In genomic region chr2:207352978-207353377, GRCh38 we compare ENCODE assay signal across 9 cellular contexts.
DNase-seq lines count a peak whose midpoint lies in the region; ATAC-seq, FAIRE-seq and TF ChIP-seq lines count a peak whose summit lies in the region.
"Had no signal": no experiment of that assay in that cellular context is flagged by ENCODE, and none has a peak within 500 bp of the region (broad histone marks: within the 10 kb centered on the region; RNA-seq: fewer than 3 reads in every experiment).

No MANE protein-coding gene starts in this region.

- H3K4ac ChIP-seq in mesenchymal stem cell (ENCODE audit: low read depth in 1 of 2, low read length in 2 of 2), result no peak overlapping the region

- no peak overlapping the region for H2AK5ac ChIP-seq in mesenchymal stem cell (ENCODE audit: low read length, severe bottlenecking)

- peak; percentile 81 for DNase-seq in Karpas-422
- DNase-seq in fibroblast of lung (ENCODE audit: low read depth in 2 of 2), result peak in 1 of 2 donors; percentile 46
- no peak for DNase-seq in NCI-H2196 treated with DMSO at 0.1 percent for 48 hours (lab: John Stamatoyannopoulos, UW; ENCODE audit: unreplicated experiment)
- no peak for DNase-seq in HT-29 (ENCODE audit: low spot score)
- DNase-seq in pancreas, result no peak
- DNase-seq in mesenchymal stem cell, result no peak

- H3K79me2 ChIP-seq in Karpas-422 (ENCODE audit: low read length) (no peaks in the 10 kb centered on the region), fibroblast of lung (ENCODE audit: control insufficient read depth, insufficient read depth, low read length) (no peaks in the 10 kb centered on the region)
- H3K79me2 ChIP-seq: parathyroid adenoma had no signal

- peaks cover 13% of the 10 kb centered on the region for H3K4me1 ChIP-seq in Karpas-422 (ENCODE audit: low read length)
- no peaks in the 10 kb centered on the region for H3K4me1 ChIP-seq in fibroblast of lung (ENCODE audit: control insufficient read depth, extremely low read depth, insufficient read depth, low read length)
- H3K4me1 ChIP-seq in pancreas, result no peaks in the 10 kb centered on the region
- no peaks in the 10 kb centered on the region for H3K4me1 ChIP-seq in mesenchymal stem cell (ENCODE audit: control insufficient read depth, insufficient read depth, low read depth, low read length)
- H3K4me1 ChIP-seq: parathyroid adenoma had no signal

- no peaks in the 10 kb centered on the region for H3K79me1 ChIP-seq in mesenchymal stem cell (replicated peaks; ENCODE audit: low read length, poor library complexity, severe bottlenecking)

- no peak overlapping the region for H3K18ac ChIP-seq in mesenchymal stem cell (ENCODE audit: low read depth in 1 of 2, low read length in 2 of 2)

- no peak overlapping the region for H2BK15ac ChIP-seq in mesenchymal stem cell (ENCODE audit: low read depth, poor library complexity, severe bottlenecking)

- no peak for FAIRE-seq in pancreas (lab: Jason Lieb, UNC)

- H3K23ac ChIP-seq in mesenchymal stem cell (ENCODE audit: low read length in 2 of 2), result no peak overlapping the region

- intact Hi-C loops in pancreas (cut with DNase I), result no loop called here

- no peak overlapping the region for H2BK5ac ChIP-seq in mesenchymal stem cell (ENCODE audit: low read depth, low read length, poor library complexity, severe bottlenecking)

- no peak overlapping the region for H3K14ac ChIP-seq in mesenchymal stem cell (ENCODE audit: low read length in 2 of 2)

- H3K4me3 ChIP-seq in Karpas-422 (ENCODE audit: low read length) (no peak overlapping the region), fibroblast of lung (replicated peaks in 1 of 4; ENCODE audit: control extremely low read depth in 1 of 4, insufficient read depth in 1 of 4, low read depth in 3 of 4, low read length in 4 of 4) (no peak overlapping the region), pancreas (no peak overlapping the region), mesenchymal stem cell (ENCODE audit: insufficient read depth in 1 of 2, low read depth in 1 of 2, low read length in 2 of 2) (no peak overlapping the region)

- H3K27ac ChIP-seq in Karpas-422 (ENCODE audit: low read length) (no peak overlapping the region), fibroblast of lung (ENCODE audit: insufficient read depth, low read length) (no peak overlapping the region), pancreas (no peak overlapping the region), mesenchymal stem cell (ENCODE audit: low read length, poor library complexity, severe bottlenecking) (no peak overlapping the region)
- H3K27ac ChIP-seq: parathyroid adenoma had no signal

- H3K4me2 ChIP-seq in Karpas-422 (ENCODE audit: low read depth, low read length, poor library complexity, severe bottlenecking) (peak overlapping the region; percentile 36), fibroblast of lung (ENCODE audit: extremely low read depth, insufficient read depth, low read length) (no peak overlapping the region), mesenchymal stem cell (ENCODE audit: low read length, poor library complexity, severe bottlenecking) (no peak overlapping the region)

- 63 to 65% methylated on average over 2 of the region's 2 CpGs for WGBS in pancreas, 2 donors
- 90% methylated on average over 2 of the region's 2 CpGs for WGBS in mesenchymal stem cell

- H2AFZ ChIP-seq in Karpas-422 (ENCODE audit: low read length), result peak overlapping the region; percentile 85
- peak overlapping the region; percentile 7 for H2AFZ ChIP-seq in fibroblast of lung (ENCODE audit: low read length)
- no peak overlapping the region for H2AFZ ChIP-seq in mesenchymal stem cell (ENCODE audit: low read depth, low read length)
- H2AFZ ChIP-seq: parathyroid adenoma had no signal

- H2BK120ac ChIP-seq in mesenchymal stem cell (ENCODE audit: low read depth, low read length), result no peak overlapping the region

- no peaks in the 10 kb centered on the region for H3K27me3 ChIP-seq in Karpas-422 (ENCODE audit: low read length)
- no peaks in the 10 kb centered on the region for H3K27me3 ChIP-seq in fibroblast of lung (ENCODE audit: control insufficient read depth, insufficient read depth, low read length)
- H3K27me3 ChIP-seq in pancreas, result no peaks in the 10 kb centered on the region
- H3K27me3 ChIP-seq in mesenchymal stem cell (ENCODE audit: control insufficient read depth in 1 of 2, insufficient read depth in 1 of 2, low read length in 2 of 2), result no peaks in the 10 kb centered on the region

- peak; percentile 72 for ATAC-seq in GM18502 (IDR thresholded peaks at IDR 0.05; ENCODE audit: poor library complexity, unreplicated experiment)
- peak; percentile 77 for ATAC-seq in GM21447 (IDR thresholded peaks at IDR 0.05; ENCODE audit: unreplicated experiment)
- no peak for ATAC-seq in pancreas

- TF ChIP-seq CTCF in fibroblast of lung (conservative IDR thresholded peaks at IDR 0.05 in 1 of 2, IDR thresholded peaks at IDR 0.05 in 1 of 2; ENCODE audit: low read depth in 1 of 2, low read length in 2 of 2), result peak in 1 of 2 donors; percentile 12
- no peak for TF ChIP-seq CTCF in pancreas (IDR thresholded peaks at IDR 0.05)

- H4K20me1 ChIP-seq in Karpas-422 (ENCODE audit: insufficient read depth, low read depth, low read length) (no peaks in the 10 kb centered on the region), fibroblast of lung (ENCODE audit: control insufficient read depth, extremely low read depth, insufficient read depth, low read length) (no peaks in the 10 kb centered on the region)

- no peaks in the 10 kb centered on the region for H3K36me3 ChIP-seq in Karpas-422 (ENCODE audit: insufficient read depth, low read length)
- H3K36me3 ChIP-seq in fibroblast of lung (ENCODE audit: control insufficient read depth, insufficient read depth, low read length), result no peaks in the 10 kb centered on the region
- no peaks in the 10 kb centered on the region for H3K36me3 ChIP-seq in pancreas
- no peaks in the 10 kb centered on the region for H3K36me3 ChIP-seq in mesenchymal stem cell (ENCODE audit: control insufficient read depth in 1 of 2, insufficient read depth in 2 of 2, low read depth in 1 of 2, low read length in 2 of 2)

- H3K9me3 ChIP-seq in Karpas-422 (ENCODE audit: low read length), result no peaks in the 10 kb centered on the region
- H3K9me3 ChIP-seq in fibroblast of lung (ENCODE audit: control insufficient read depth, insufficient read depth, low read depth, low read length), result no peaks in the 10 kb centered on the region
- H3K9me3 ChIP-seq in pancreas, result no peaks in the 10 kb centered on the region
- no peaks in the 10 kb centered on the region for H3K9me3 ChIP-seq in mesenchymal stem cell (ENCODE audit: control insufficient read depth, low read length)

- H3K9me2 ChIP-seq in Karpas-422 (replicated peaks; ENCODE audit: insufficient read depth, low read length), result no peaks in the 10 kb centered on the region

- no peak overlapping the region for H2BK12ac ChIP-seq in mesenchymal stem cell (ENCODE audit: low read length in 2 of 2)

- H3K9ac ChIP-seq in Karpas-422 (ENCODE audit: low read length), result peak overlapping the region; percentile 14; the same call in 1 of the 2 replicates
- H3K9ac ChIP-seq in fibroblast of lung (ENCODE audit: insufficient read depth, low read length), result no peak overlapping the region
- no peak overlapping the region for H3K9ac ChIP-seq in mesenchymal stem cell (ENCODE audit: low read length)
- H3K9ac ChIP-seq: parathyroid adenoma had no signal

- no peak overlapping the region for H4K8ac ChIP-seq in mesenchymal stem cell (ENCODE audit: low read length)

- no peak overlapping the region for H4K91ac ChIP-seq in mesenchymal stem cell (ENCODE audit: low read length)

Comparison
In these comparisons a context has a peak if more than half of its experiments do, and no peak if none do; other contexts are left out.
1. ATAC-seq: peak in GM18502 (single experiment) and GM21447 (single experiment); none in pancreas (0 of 4).